In genomic region chr16:1548727-1549126, GRCh38 we compare ENCODE assay signal across 21 cellular contexts. TPM values are rescaled to one million over a fixed set of nuclear protein-coding genes. Genes with fewer than 3 reads are reported as not detected.
DNase-seq lines count a peak whose midpoint lies in the region; ATAC-seq and TF ChIP-seq lines count a peak whose summit lies in the region.
"Had no signal": no experiment of that assay in that cellular context is flagged by ENCODE, and none has a peak within 500 bp of the region (broad histone marks: within the 10 kb centered on the region; RNA-seq: fewer than 3 reads in every experiment).

No MANE protein-coding gene starts in this region.

- TF ChIP-seq EP300 in transverse colon (IDR thresholded peaks at IDR 0.05; ENCODE audit: low read depth), result no peak

- in situ Hi-C loops in transverse colon (cut with MboI; ENCODE audit: low pct_ligation_motif_present in 1 of 4, low pct_unique_long_range_greater_than_20kb in 1 of 4, low sequenced_read_pairs in 3 of 4), result no loop called here

- peak overlapping the region; percentile 48 to 98 (median 94) for H3K27ac ChIP-seq in heart left ventricle
- peak overlapping the region; percentile 10 to 41 (median 26) for H3K27ac ChIP-seq in transverse colon
- H3K27ac ChIP-seq: neutrophil had no signal

- DNase-seq in heart left ventricle, result no peak
- no peak for DNase-seq in left ventricle myocardium superior
- DNase-seq in cerebellum (ENCODE audit: low spot score), result peak; percentile 71
- peak; percentile 69 to 82 for DNase-seq in lung microvascular endothelial cell (ENCODE audit: low read depth in 2 of 2)
- no peak for DNase-seq in transverse colon
- no peak for DNase-seq in GF-D8 (lab: John Stamatoyannopoulos, UW)
- DNase-seq in Ammon's horn (ENCODE audit: low spot score), result no peak
- DNase-seq in stimulated activated naive CD4-positive, alpha-beta T cell (lab: John Stamatoyannopoulos, UW), result no peak
- DNase-seq: activated CD4-positive, alpha-beta T cell treated with anti-CD3 and anti-CD28 coated beads, Interleukin-2, amount 10 ng/mL, durations not matched to agents 7 days and 5 days; activated T-cell treated with anti-CD3 and anti-CD28 coated beads, Interleukin-2, amount 50 U/mL, for 72 hours; anterior cingulate cortex; mesendoderm; NCI-H1105; small intestine; stimulated activated naive CD8-positive, alpha-beta T cell treated with anti-CD3 and anti-CD28 coated beads, Interleukin-15, amount 100 ng/mL, for 72 hours; T1000 had no signal

- TF ChIP-seq POLR2A in heart left ventricle (IDR thresholded peaks at IDR 0.05) (no peak), transverse colon (IDR thresholded peaks at IDR 0.05) (no peak)

- H3K4me3 ChIP-seq in heart left ventricle (peak overlapping the region in 9 of 12 donors; percentile 4 to 34 (median 14)), transverse colon (no peak overlapping the region)
- H3K4me3 ChIP-seq: dorsolateral prefrontal cortex had no signal

- H3K4me1 ChIP-seq in heart left ventricle, result peaks cover 41 to 100% (median 92%) of the 10 kb centered on the region in 12 donors
- peaks cover 14 to 40% (median 26%) of the 10 kb centered on the region in 4 donors for H3K4me1 ChIP-seq in transverse colon

- no peaks in the 10 kb centered on the region for H3K9me3 ChIP-seq in heart left ventricle
- H3K9me3 ChIP-seq in transverse colon, result no peaks in the 10 kb centered on the region
- H3K9me3 ChIP-seq: neutrophil had no signal

- 61 to 71% (median 64%) methylated on average over 23 of the region's 23 CpGs for WGBS in heart left ventricle, 4 donors
- 87% methylated on average over 23 of the region's 23 CpGs; no CpG with 5 or more reads in 1 of the 2 donors for whole genome bisulfite sequencing in transverse colon (ENCODE audit: low coverage in 1 of 2), 2 donors

- intact Hi-C loops in heart left ventricle (cut with DNase I) (loop anchor here in 3 of 10 donors (5.0 to 10.0 kb wide), 3 partner anchors 54 to 64 kb away; partner anchors contain the start of genes TELO2 (in 3 of the 3), CRAMP1 (in 1 of the 3) and IFT140 (in 1 of the 3)), left ventricle myocardium superior (cut with micrococcal nuclease) (no loop called here), transverse colon (cut with DNase I; ENCODE audit: low total_unique reads) (no loop called here)

- H3K27me3 ChIP-seq in heart left ventricle (no peaks in the 10 kb centered on the region), transverse colon (no peaks in the 10 kb centered on the region)
- H3K27me3 ChIP-seq: dorsolateral prefrontal cortex, neutrophil had no signal

- peaks cover 0 to 69% (median 20%) of the 10 kb centered on the region in 9 donors for H3K36me3 ChIP-seq in heart left ventricle
- H3K36me3 ChIP-seq in transverse colon, result no peaks in the 10 kb centered on the region
- H3K36me3 ChIP-seq: neutrophil had no signal

- no peak for TF ChIP-seq CTCF in heart left ventricle (IDR thresholded peaks at IDR 0.05)
- no peak for TF ChIP-seq CTCF in transverse colon (IDR thresholded peaks at IDR 0.05)

- ATAC-seq in heart left ventricle (no peak), left ventricle myocardium superior (no peak)
- ATAC-seq: activated T-cell treated with anti-CD3 and anti-CD28 coated beads, Interleukin-2, amount 50 U/mL, for 72 hours; HCT116; stimulated activated naive CD8-positive, alpha-beta T cell treated with anti-CD3 and anti-CD28 coated beads, Interleukin-15, amount 100 ng/mL, for 72 hours had no signal

RNA-seq across cellular contexts. Expression of gene TMEM204, which starts 15.3 kb away (rescaled TPM):
- total RNA-seq in heart left ventricle, result 10 to 100 TPM; 14.0 to 64.2 (median 19.5) TPM
- 10 to 100 TPM; 29.0 to 37.4 TPM for polyA plus RNA-seq in heart left ventricle
- total RNA-seq in left ventricle myocardium superior, result 28.8 TPM
- total RNA-seq in cerebellum, result 3.3 TPM
- total RNA-seq in lung microvascular endothelial cell, result 89.6 and 101 TPM in 2 replicates
- total RNA-seq in transverse colon, result 10 to 100 TPM in 3 of 4 donors, 1 to 10 TPM in 1; 9.4 to 22.5 (median 13.3) TPM
- total RNA-seq: A673 had no signal

RNA-seq across cellular contexts. Expression of gene TELO2, which starts 55.6 kb away (rescaled TPM):
- 10 to 100 TPM; 11.8 to 29.6 (median 16.7) TPM for total RNA-seq in heart left ventricle
- polyA plus RNA-seq in heart left ventricle, result 10 to 100 TPM; 22.7 to 27.0 TPM
- total RNA-seq in left ventricle myocardium superior, result 21.6 TPM
- 17.7 TPM for total RNA-seq in cerebellum
- total RNA-seq in lung microvascular endothelial cell, result 10.2 and 17.9 TPM in 2 replicates
- 10 to 100 TPM; 22.2 to 98.1 (median 49.6) TPM for total RNA-seq in transverse colon

RNA-seq across cellular contexts. Expression of gene PTX4, which starts 60.0 kb away (rescaled TPM):
- total RNA-seq in heart left ventricle (under 1 TPM in 2 of 9 donors, not detected in 7; 0.20 to 0.23 TPM), left ventricle myocardium superior (not detected), cerebellum (not detected), lung microvascular endothelial cell (under 0.01 TPM in 1 of 2 replicates, not detected in the other), transverse colon (not detected)
- under 1 TPM in 1 of 2 donors, not detected in 1; 0.04 TPM for polyA plus RNA-seq in heart left ventricle
- total RNA-seq: A673; activated CD4-positive, alpha-beta T cell treated with anti-CD3 and anti-CD28 coated beads, Interleukin-2, amount 10 ng/mL, durations not matched to agents 7 days and 5 days; activated T-cell treated with anti-CD3 and anti-CD28 coated beads, Interleukin-2, amount 50 U/mL, for 72 hours had no signal
- polyA plus RNA-seq: IgD-negative memory B cell had no signal

Comparison
In these comparisons a context has a peak if more than half of its experiments do, and no peak if none do; other contexts are left out.
1. DNase-seq: peak in cerebellum (single experiment) and lung microvascular endothelial cell (2 of 2); none in heart left ventricle (0 of 5), left ventricle myocardium superior (single experiment), transverse colon (single experiment), GF-D8 (single experiment), Ammon's horn (single experiment) and stimulated activated naive CD4-positive, alpha-beta T cell (0 of 6).
2. H3K4me3 ChIP-seq: peak in heart left ventricle (9 of 12); none in transverse colon (0 of 4).